1 cellular context compared by ENCODE assay signal in genomic region chr12:3833670-3834310, GRCh38.
TF ChIP-seq lines count a peak whose summit lies in the region.

No MANE protein-coding gene starts in this region.

TF ChIP-seq in HepG2, 621 proteins besides CTCF, POLR2A, EP300 and RAD21 (continued from another document):
- TF ChIP-seq ZNF512B (CRISPR knock-in tag; IDR thresholded peaks at IDR 0.05; ENCODE audit: borderline replicate concordance) (no peak), KLF9 (CRISPR knock-in tag; IDR thresholded peaks at IDR 0.05; ENCODE audit: low read depth) (no peak), ZSCAN25 (CRISPR knock-in tag; IDR thresholded peaks at IDR 0.05) (no peak), ZNF317 (CRISPR knock-in tag; IDR thresholded peaks at IDR 0.05) (no peak), MYNN (CRISPR knock-in tag; IDR thresholded peaks at IDR 0.05; ENCODE audit: low read depth) (no peak)
- TF ChIP-seq, protein P1, sequence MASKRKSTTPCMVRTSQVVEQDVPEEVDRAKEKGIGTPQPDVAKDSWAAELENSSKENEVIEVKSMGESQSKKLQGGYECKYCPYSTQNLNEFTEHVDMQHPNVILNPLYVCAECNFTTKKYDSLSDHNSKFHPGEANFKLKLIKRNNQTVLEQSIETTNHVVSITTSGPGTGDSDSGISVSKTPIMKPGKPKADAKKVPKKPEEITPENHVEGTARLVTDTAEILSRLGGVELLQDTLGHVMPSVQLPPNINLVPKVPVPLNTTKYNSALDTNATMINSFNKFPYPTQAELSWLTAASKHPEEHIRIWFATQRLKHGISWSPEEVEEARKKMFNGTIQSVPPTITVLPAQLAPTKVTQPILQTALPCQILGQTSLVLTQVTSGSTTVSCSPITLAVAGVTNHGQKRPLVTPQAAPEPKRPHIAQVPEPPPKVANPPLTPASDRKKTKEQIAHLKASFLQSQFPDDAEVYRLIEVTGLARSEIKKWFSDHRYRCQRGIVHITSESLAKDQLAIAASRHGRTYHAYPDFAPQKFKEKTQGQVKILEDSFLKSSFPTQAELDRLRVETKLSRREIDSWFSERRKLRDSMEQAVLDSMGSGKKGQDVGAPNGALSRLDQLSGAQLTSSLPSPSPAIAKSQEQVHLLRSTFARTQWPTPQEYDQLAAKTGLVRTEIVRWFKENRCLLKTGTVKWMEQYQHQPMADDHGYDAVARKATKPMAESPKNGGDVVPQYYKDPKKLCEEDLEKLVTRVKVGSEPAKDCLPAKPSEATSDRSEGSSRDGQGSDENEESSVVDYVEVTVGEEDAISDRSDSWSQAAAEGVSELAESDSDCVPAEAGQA (IDR thresholded peaks at IDR 0.05; ENCODE audit: low read depth) = no peak
- TF ChIP-seq, protein P1 (CRISPR knock-in tag; IDR thresholded peaks at IDR 0.05; ENCODE audit: borderline replicate concordance) = no peak
